In genomic region chr10:129704225-129704624, GRCh38 we compare ENCODE assay signal across 26 cellular contexts.
DNase-seq lines count a peak whose midpoint lies in the region; ATAC-seq and TF ChIP-seq lines count a peak whose summit lies in the region.
"Had no signal": no experiment of that assay in that cellular context is flagged by ENCODE, and none has a peak within 500 bp of the region (broad histone marks: within the 10 kb centered on the region; RNA-seq: fewer than 3 reads in every experiment).

No MANE protein-coding gene starts in this region.

- peaks cover 14 to 42% (median 25%) of the 10 kb centered on the region in 11 experiments; a peak in 19 of 22 replicates for H3K36me3 ChIP-seq in BLaER1 treated with 17β-estradiol and CSF1 and Interleukin-3, amounts not matched to agents 10 nM and 100 nM
- H3K36me3 ChIP-seq in endodermal cell (ENCODE audit: control insufficient read depth, insufficient read depth, low read length) (no peaks in the 10 kb centered on the region), right lobe of liver (no peaks in the 10 kb centered on the region)
- H3K36me3 ChIP-seq: SJSA1 had no signal

- H3K4me3 ChIP-seq in BLaER1 treated with 17β-estradiol and CSF1 and Interleukin-3, amounts not matched to agents 10 nM and 100 nM, result no peak overlapping the region
- H3K4me3 ChIP-seq in NB4 (ENCODE audit: low read depth, low read length) (no peak overlapping the region), endodermal cell (ENCODE audit: low read length) (no peak overlapping the region), right lobe of liver (no peak overlapping the region)
- H3K4me3 ChIP-seq: GM12878, PC-9, SJSA1 had no signal

- H3K27ac ChIP-seq in BLaER1 treated with 17β-estradiol and CSF1 and Interleukin-3, amounts not matched to agents 10 nM and 100 nM, result 0 out of 22 replicates have a peak overlapping the region, but pooled peaks of 1 of the 11 experiments have one; percentile 15
- H3K27ac ChIP-seq in endodermal cell (ENCODE audit: low read depth, low read length), result no peak overlapping the region
- no peak overlapping the region for H3K27ac ChIP-seq in right lobe of liver
- H3K27ac ChIP-seq: HL-60, KMS-11, PC-9, SJSA1 had no signal

- WGBS in endodermal cell (ENCODE audit: insufficient coverage in 1 of 2, insufficient read length in 1 of 2), 2 experiments, result 75 to 92% methylated on average over 16 of the region's 16 CpGs
- WGBS in right lobe of liver (ENCODE audit: insufficient coverage, low coverage, low lambda C conversion rate, missing lambda C conversion rate), result 74% methylated on average over 5 of the region's 16 CpGs

- H3K36me3 Mint-ChIP-seq in endodermal cell (ENCODE audit: low read depth) (peaks cover 8% of the 10 kb centered on the region), osteocyte (ENCODE audit: unreplicated experiment) (peaks cover 2% of the 10 kb centered on the region)

- H3K27ac Mint-ChIP-seq in endodermal cell, result no peak overlapping the region
- no peak overlapping the region for H3K27ac Mint-ChIP-seq in osteocyte (ENCODE audit: unreplicated experiment)

- DNase-seq in NB4 (ENCODE audit: low read depth) (peak; percentile 26), endodermal cell (peak; percentile 45), osteocyte (ENCODE audit: extremely low spot score, unreplicated experiment) (peak; percentile 70), T-helper 9 cell (no peak), NCI-H69 (lab: John Stamatoyannopoulos, UW) (no peak), right lobe of liver (no peak)
- DNase-seq: 8988T; CD4-positive, alpha-beta T cell; NCI-H1105; NCI-H146; NCI-H1930; NCI-H2107; NCI-H524 treated with DMSO at 0.1 percent for 48 hours; NCI-H82; NK-92 treated with Interleukin-12 subunit alpha and Interleukin-12 subunit beta, amount 100 ng/mL, for 24 hours; PC-9; Right ventricle myocardium superior; RPMI8226 had no signal

- H3K9me3 Mint-ChIP-seq in endodermal cell (no peaks in the 10 kb centered on the region), osteocyte (ENCODE audit: unreplicated experiment) (no peaks in the 10 kb centered on the region)
- H3K9me3 Mint-ChIP-seq: CD4-positive, alpha-beta T cell; IgD-negative memory B cell had no signal

- no peak for TF ChIP-seq POLR2A in NB4 (IDR thresholded peaks at IDR 0.05; ENCODE audit: extremely low read depth, insufficient read length)
- no peak for TF ChIP-seq POLR2A in right lobe of liver (IDR thresholded peaks at IDR 0.05)

- peak overlapping the region; percentile 58 to 83 (median 74) for H3K4me2 ChIP-seq in BLaER1 treated with 17β-estradiol and CSF1 and Interleukin-3, amounts not matched to agents 10 nM and 100 nM
- H3K4me2 ChIP-seq: KMS-11, PC-9 had no signal

- H3K27me3 Mint-ChIP-seq in endodermal cell (ENCODE audit: insufficient read depth) (no peaks in the 10 kb centered on the region), osteocyte (ENCODE audit: unreplicated experiment) (no peaks in the 10 kb centered on the region)
- H3K27me3 Mint-ChIP-seq: CD4-positive, alpha-beta T cell; IgD-negative memory B cell had no signal

- no peaks in the 10 kb centered on the region for H3K27me3 ChIP-seq in BLaER1 treated with 17β-estradiol and CSF1 and Interleukin-3, amounts not matched to agents 10 nM and 100 nM
- H3K27me3 ChIP-seq in endodermal cell (ENCODE audit: control insufficient read depth, insufficient read depth, low read length, poor library complexity, severe bottlenecking) (no peaks in the 10 kb centered on the region), right lobe of liver (no peaks in the 10 kb centered on the region)
- H3K27me3 ChIP-seq: SJSA1 had no signal

- peaks cover 15 to 47% (median 35%) of the 10 kb centered on the region in 10 experiments for H3K4me1 ChIP-seq in BLaER1 treated with 17β-estradiol and CSF1 and Interleukin-3, amounts not matched to agents 10 nM and 100 nM
- H3K4me1 ChIP-seq in endodermal cell (ENCODE audit: control insufficient read depth, insufficient read depth, low read length) (no peaks in the 10 kb centered on the region), right lobe of liver (peaks cover 0 to 23% (median 8%) of the 10 kb centered on the region in 4 donors)
- H3K4me1 ChIP-seq: SJSA1 had no signal

- ATAC-seq in right lobe of liver (no peak), HG02610 (IDR thresholded peaks at IDR 0.05; ENCODE audit: unreplicated experiment) (no peak)
- ATAC-seq: GM12878, HCT116 had no signal

- intact Hi-C loops in right lobe of liver (cut with DNase I), result loop anchor here in 1 of 2 donors (5.0 kb wide), 1 partner anchor 263 kb away; no protein-coding TSS in a partner anchor

- TF ChIP-seq CTCF in NB4 (IDR thresholded peaks at IDR 0.05; ENCODE audit: low read depth, low read length) (no peak), endodermal cell (conservative IDR thresholded peaks at IDR 0.05) (no peak), osteocyte (IDR thresholded peaks at IDR 0.05) (no peak), right lobe of liver (IDR thresholded peaks at IDR 0.05) (no peak)

- no peaks in the 10 kb centered on the region for H3K9me3 ChIP-seq in BLaER1 treated with 17β-estradiol and CSF1 and Interleukin-3, amounts not matched to agents 10 nM and 100 nM (replicated peaks in 1 of 11)
- no peaks in the 10 kb centered on the region for H3K9me3 ChIP-seq in endodermal cell (ENCODE audit: control insufficient read depth, low read length)
- H3K9me3 ChIP-seq in right lobe of liver, result no peaks in the 10 kb centered on the region

- peak overlapping the region in 3 of 11 experiments; percentile 4 to 16 (median 8); a peak in 3 of 22 replicates for H3K9ac ChIP-seq in BLaER1 treated with 17β-estradiol and CSF1 and Interleukin-3, amounts not matched to agents 10 nM and 100 nM
- no peak overlapping the region for H3K9ac ChIP-seq in endodermal cell (ENCODE audit: extremely low read depth, low read length, poor library complexity, severe bottlenecking)
- H3K9ac ChIP-seq: KMS-11 had no signal

- peaks cover 0 to 43% (median 13%) of the 10 kb centered on the region in 11 experiments; a peak in 13 of 22 replicates for H4K20me1 ChIP-seq in BLaER1 treated with 17β-estradiol and CSF1 and Interleukin-3, amounts not matched to agents 10 nM and 100 nM

- no peak overlapping the region for H3K4me3 Mint-ChIP-seq in endodermal cell
- H3K4me3 Mint-ChIP-seq in osteocyte (ENCODE audit: unreplicated experiment), result no peak overlapping the region
- H3K4me3 Mint-ChIP-seq: CD4-positive, alpha-beta T cell had no signal

- H3K4me1 Mint-ChIP-seq in endodermal cell (peaks cover 6% of the 10 kb centered on the region), osteocyte (ENCODE audit: unreplicated experiment) (peaks cover 3% of the 10 kb centered on the region)

Comparison
In these comparisons a context has a peak if more than half of its experiments do, and no peak if none do; other contexts are left out.
1. DNase-seq: peak in NB4 (single experiment), endodermal cell (single experiment) and osteocyte (single experiment); none in T-helper 9 cell (single experiment), NCI-H69 (single experiment) and right lobe of liver (0 of 3).